Comparison of ENCODE assay signal across 17 cellular contexts in the genomic region with DNA sequence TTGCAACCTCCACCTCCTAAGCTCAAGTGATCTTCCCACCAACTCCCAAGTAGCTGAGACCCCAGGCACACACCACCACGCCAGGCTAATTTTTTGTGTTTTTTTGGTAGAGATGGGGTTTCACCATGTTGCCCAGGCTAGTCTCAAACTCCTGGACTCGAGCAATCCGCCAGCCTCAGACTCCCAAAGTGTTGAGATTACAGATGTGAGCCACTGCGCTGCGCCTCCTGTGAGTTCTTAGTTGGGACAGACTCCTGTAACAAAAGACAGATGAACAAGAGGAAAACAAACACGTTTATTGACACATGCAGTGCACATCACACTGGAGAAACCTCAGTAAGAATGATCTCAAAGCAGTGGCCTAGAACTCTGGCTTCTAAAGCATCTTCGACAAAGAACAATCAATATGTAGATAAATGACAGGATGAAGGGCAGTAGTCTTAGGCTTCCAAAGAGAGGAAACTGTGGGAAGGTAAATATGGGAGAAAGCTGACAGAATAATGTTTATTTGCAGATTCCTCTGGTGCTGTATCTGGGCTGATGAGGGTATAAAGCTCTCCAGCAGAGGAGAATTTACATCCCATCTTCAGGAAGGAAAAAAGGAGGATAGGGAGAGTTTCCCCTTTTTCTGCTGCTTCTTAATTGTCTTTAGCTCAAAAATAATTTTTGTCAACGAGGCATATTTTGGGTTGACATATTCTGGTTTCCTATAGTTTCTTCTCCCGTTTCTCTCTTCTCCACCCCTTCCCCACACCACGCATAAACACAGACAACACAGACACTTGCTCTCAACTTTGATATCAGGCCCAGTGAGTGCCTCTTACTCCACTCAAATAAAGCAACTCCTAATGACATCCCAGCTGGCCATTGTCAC.
"Had no signal": no experiment of that assay in that cellular context is flagged by ENCODE, and none has a peak within 500 bp of the region (broad histone marks: within the 10 kb centered on the region; RNA-seq: fewer than 3 reads in every experiment).

No MANE protein-coding gene starts in this region.

- H3K4me1 ChIP-seq: colonic mucosa, psoas muscle, testis had no signal

- H3K79me2 ChIP-seq: hepatocyte had no signal

- H3K4me2 ChIP-seq: hepatocyte had no signal

- H3K27ac Mint-ChIP-seq: nephron progenitor cell had no signal

- H3K36me3 ChIP-seq: colonic mucosa, tibial nerve had no signal

- H3K4me3 Mint-ChIP-seq: naive thymus-derived CD4-positive, alpha-beta T cell; nephron progenitor cell had no signal

- DNase-seq: colonic mucosa; dermis blood vessel endothelial cell; foreskin keratinocyte; head of caudate nucleus; left colon; left ventricle myocardium superior; mesendoderm; naive thymus-derived CD4-positive, alpha-beta T cell; nephron progenitor cell; psoas muscle; small intestine; stimulated activated CD4-positive, alpha-beta T cell treated with anti-CD3 and anti-CD28 coated beads, Interleukin-2, amount 100 ng/mL, for 48 hours; stimulated activated naive CD8-positive, alpha-beta T cell treated with anti-CD3 and anti-CD28 coated beads, Interleukin-15, Interleukin-2, amounts not matched to agents 100 U/mL and 50 U/mL, for 24 hours; testis had no signal

- FAIRE-seq: small intestine had no signal

- H3K9me3 Mint-ChIP-seq: nephron progenitor cell had no signal

- H3K27me3 ChIP-seq: colonic mucosa, foreskin keratinocyte, hepatocyte, testis, tibial nerve had no signal

- ATAC-seq: foreskin keratinocyte; left colon; left ventricle myocardium superior; naive thymus-derived CD4-positive, alpha-beta T cell; psoas muscle; stimulated activated naive CD8-positive, alpha-beta T cell treated with anti-CD3 and anti-CD28 coated beads, Interleukin-15, Interleukin-2, amounts not matched to agents 100 U/mL and 50 U/mL, for 24 hours had no signal

- H3K4me1 Mint-ChIP-seq: naive thymus-derived CD4-positive, alpha-beta T cell had no signal

- H3K27ac ChIP-seq: colonic mucosa, foreskin keratinocyte, psoas muscle, testis, tibial nerve had no signal

- H3K9me3 ChIP-seq: colonic mucosa, psoas muscle, testis, tibial nerve had no signal

- H3K4me3 ChIP-seq: colonic mucosa, hepatocyte, lung, psoas muscle, testis, tibial nerve had no signal

- H2AFZ ChIP-seq: hepatocyte had no signal
